In the genomic region with DNA sequence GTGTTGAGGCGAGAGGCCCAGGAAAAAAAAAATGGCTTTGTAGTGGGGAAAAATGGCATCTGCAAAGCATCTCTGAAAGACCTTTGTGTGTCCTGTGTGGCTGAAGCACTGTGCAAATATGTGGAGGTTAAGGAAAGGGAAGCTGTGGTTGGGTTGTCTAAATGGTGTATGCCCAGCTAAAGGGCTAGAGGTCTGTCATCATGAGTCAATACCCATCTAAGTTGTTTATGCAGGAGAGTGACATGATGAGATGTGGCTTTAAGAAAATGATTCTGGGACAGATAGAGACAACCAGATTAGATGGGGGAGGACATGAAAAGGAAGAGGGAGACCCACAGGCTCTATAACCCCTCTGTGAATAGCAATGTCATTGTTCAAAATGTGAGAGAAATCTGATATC, we compare ENCODE assay signal across 18 cellular contexts. TPM values are rescaled to one million over a fixed set of nuclear protein-coding genes. Genes with fewer than 3 reads are reported as not detected.
DNase-seq lines count a peak whose midpoint lies in the region; ATAC-seq and TF ChIP-seq lines count a peak whose summit lies in the region.
"Had no signal": no experiment of that assay in that cellular context is flagged by ENCODE, and none has a peak within 500 bp of the region (broad histone marks: within the 10 kb centered on the region; RNA-seq: fewer than 3 reads in every experiment).

No MANE protein-coding gene starts in this region.

- in situ Hi-C loops in IMR-90 (cut with MboI; ENCODE audit: low sequenced_read_pairs), result no loop called here

- H3K27me3 ChIP-seq in IMR-90 (ENCODE audit: control insufficient read depth, insufficient read depth, low read length) (no peaks in the 10 kb centered on the region), hepatocyte (no peaks in the 10 kb centered on the region)
- H3K27me3 ChIP-seq: ascending aorta had no signal

- no peak overlapping the region for H3K23ac ChIP-seq in IMR-90 (ENCODE audit: low read depth, low read length)

- no peak overlapping the region for H2BK15ac ChIP-seq in IMR-90 (ENCODE audit: low read depth, low read length)

- no TSS peak for BruUV-seq in IMR-90 (replicated peaks; lab: Mats Ljungman, UMichigan)

- no peak overlapping the region for H2BK120ac ChIP-seq in IMR-90 (ENCODE audit: low read depth, low read length)

- TF ChIP-seq POLR2A in IMR-90 (IDR thresholded peaks at IDR 0.05; ENCODE audit: low read depth, low read length), result no peak

- no peak overlapping the region for H3K14ac ChIP-seq in IMR-90 (replicated peaks; ENCODE audit: low read depth, low read length)

- no peaks in the 10 kb centered on the region for H3K79me1 ChIP-seq in IMR-90 (ENCODE audit: low read depth in 1 of 2, low read length in 2 of 2)

- no peak overlapping the region for H2AK9ac ChIP-seq in IMR-90 (replicated peaks; ENCODE audit: low read depth, low read length, poor library complexity)

- no peak overlapping the region for H3K56ac ChIP-seq in IMR-90 (ENCODE audit: extremely low read depth, insufficient read depth, low read length)

- H3K9me1 ChIP-seq in IMR-90 (ENCODE audit: insufficient read depth, low read length), result no peaks in the 10 kb centered on the region

- no peaks in the 10 kb centered on the region for H3K79me2 ChIP-seq in hepatocyte

- H3K4me1 ChIP-seq in IMR-90 (ENCODE audit: control insufficient read depth, insufficient read depth, low read length), result no peaks in the 10 kb centered on the region
- H3K4me1 ChIP-seq in hepatocyte (ENCODE audit: insufficient read depth), result no peaks in the 10 kb centered on the region
- H3K4me1 ChIP-seq: ascending aorta had no signal

- POLR2A ChIA-PET in IMR-90 (lab: Charles Lee; ENCODE audit: unreplicated experiment), result no interaction called here

- peak; percentile 51 for DNase-seq in COLO829 (ENCODE audit: low spot score)
- peak; percentile 2 for DNase-seq in IMR-90
- peak; percentile 57 for DNase-seq in amniotic epithelial cell (ENCODE audit: low read depth)
- peak; percentile 48 for DNase-seq in myocyte (ENCODE audit: low read depth)
- DNase-seq in left ventricle myocardium superior, result no peak
- no peak for DNase-seq in hepatocyte (ENCODE audit: low spot score)
- no peak for DNase-seq in NCI-H2029 (lab: John Stamatoyannopoulos, UW)
- DNase-seq: activated CD8-positive, alpha-beta T cell treated with anti-CD3 and anti-CD28 coated beads for 36 hours; COR-L47; left colon; naive thymus-derived CD8-positive, alpha-beta T cell; NCI-H1105 treated with DMSO at 0.1 percent for 48 hours; NCI-H526 treated with DMSO at 0.1 percent for 48 hours; stimulated activated naive CD4-positive, alpha-beta T cell had no signal

- no peak for TF ChIP-seq RAD21 in IMR-90 (IDR thresholded peaks at IDR 0.05; ENCODE audit: low read length)

- no peak overlapping the region for H4K91ac ChIP-seq in IMR-90 (ENCODE audit: insufficient read depth, low read depth, low read length)

- TF ChIP-seq CTCF in IMR-90 (conservative IDR thresholded peaks at IDR 0.05; ENCODE audit: low read depth, low read length) (no peak), hepatocyte (IDR thresholded peaks at IDR 0.05; ENCODE audit: poor library complexity) (no peak)

- no peaks in the 10 kb centered on the region for H4K20me1 ChIP-seq in IMR-90 (ENCODE audit: insufficient read depth, low read length)
- H4K20me1 ChIP-seq in hepatocyte (ENCODE audit: insufficient read depth, poor library complexity, severe bottlenecking), result no peaks in the 10 kb centered on the region

- no peaks in the 10 kb centered on the region for H3K9me2 ChIP-seq in hepatocyte (replicated peaks; ENCODE audit: insufficient read depth)

- 11% methylated on average over 1 of the region's 1 CpG; no CpG with 5 or more reads in 1 of the 2 experiments for WGBS in IMR-90 (ENCODE audit: extremely low coverage in 2 of 2, insufficient read length in 1 of 2), 2 experiments
- 89% methylated on average over 1 of the region's 1 CpG for WGBS in hepatocyte (ENCODE audit: low lambda C conversion rate, missing lambda C conversion rate)

- CTCF ChIA-PET in IMR-90 (lab: Yijun Ruan, JAX), result no interaction called here

- H3K4me3 ChIP-seq in IMR-90 (ENCODE audit: insufficient read depth, low read depth, low read length) (no peak overlapping the region), hepatocyte (no peak overlapping the region)
- H3K4me3 ChIP-seq: ascending aorta had no signal

- no peak overlapping the region for H3K4ac ChIP-seq in IMR-90 (ENCODE audit: low read depth, low read length)

- no peak overlapping the region for H2BK5ac ChIP-seq in IMR-90 (ENCODE audit: low read depth, low read length, poor library complexity, severe bottlenecking)

- H2BK20ac ChIP-seq in IMR-90 (ENCODE audit: low read depth, low read length), result no peak overlapping the region

- no peak overlapping the region for H4K5ac ChIP-seq in IMR-90 (ENCODE audit: low read depth, low read length)

- H4K8ac ChIP-seq in IMR-90 (ENCODE audit: low read depth in 2 of 2, low read length in 2 of 2), result no peak overlapping the region

- intact Hi-C loops in IMR-90 (cut with micrococcal nuclease), result no loop called here
- intact Hi-C loops in left ventricle myocardium superior (cut with micrococcal nuclease), result no loop called here

- no peak overlapping the region for H2AK5ac ChIP-seq in IMR-90 (ENCODE audit: low read depth, low read length)

- no peak overlapping the region for H3K27ac ChIP-seq in IMR-90 (ENCODE audit: insufficient read depth, low read length)
- H3K27ac ChIP-seq in hepatocyte, result no peak overlapping the region
- H3K27ac ChIP-seq: ascending aorta, RWPE1 had no signal

- H2AFZ ChIP-seq in IMR-90 (replicated peaks; ENCODE audit: low read length, poor library complexity) (no peak overlapping the region), hepatocyte (no peak overlapping the region)

- dilution Hi-C loops in IMR-90 (cut with HindIII; ENCODE audit: low sequenced_read_pairs, unreplicated experiment), result no loop called here

- H3K18ac ChIP-seq in IMR-90 (ENCODE audit: low read depth, low read length), result no peak overlapping the region

- H3K36me3 ChIP-seq in IMR-90 (ENCODE audit: control insufficient read depth, insufficient read depth, low read length) (no peaks in the 10 kb centered on the region), hepatocyte (replicated peaks; ENCODE audit: insufficient read depth, low read depth) (no peaks in the 10 kb centered on the region)
- H3K36me3 ChIP-seq: ascending aorta had no signal

- ATAC-seq in IMR-90 (ENCODE audit: low read depth) (no peak), GM21717 (IDR thresholded peaks at IDR 0.05; ENCODE audit: unreplicated experiment) (no peak), left ventricle myocardium superior (no peak)
- ATAC-seq: activated CD8-positive, alpha-beta T cell treated with anti-CD3 and anti-CD28 coated beads for 36 hours; left colon; naive thymus-derived CD8-positive, alpha-beta T cell had no signal

- H3K4me2 ChIP-seq in IMR-90 (ENCODE audit: low read depth, low read length) (no peak overlapping the region), hepatocyte (no peak overlapping the region)

- no peak overlapping the region for H3K9ac ChIP-seq in IMR-90 (ENCODE audit: low read depth, low read length)

- H3K9me3 ChIP-seq in IMR-90 (ENCODE audit: control insufficient read depth, insufficient read depth, low read length) (no peaks in the 10 kb centered on the region), hepatocyte (ENCODE audit: low read depth) (no peaks in the 10 kb centered on the region)
- H3K9me3 ChIP-seq: ascending aorta had no signal

TF ChIP-seq in IMR-90, 13 proteins besides CTCF, POLR2A, EP300 and RAD21:
- TF ChIP-seq USF2 (IDR thresholded peaks at IDR 0.05; ENCODE audit: low read depth, low read length) (no peak), MXI1 (IDR thresholded peaks at IDR 0.05; ENCODE audit: borderline replicate concordance, low read depth, low read length) (no peak), NFE2L2 (IDR thresholded peaks at IDR 0.05; ENCODE audit: low read depth, low read length) (no peak), FOS (IDR thresholded peaks at IDR 0.05; ENCODE audit: low read depth, low read length) (no peak), MAZ (IDR thresholded peaks at IDR 0.05; ENCODE audit: borderline replicate concordance, low read depth, low read length) (no peak)
- TF ChIP-seq, protein P1, sequence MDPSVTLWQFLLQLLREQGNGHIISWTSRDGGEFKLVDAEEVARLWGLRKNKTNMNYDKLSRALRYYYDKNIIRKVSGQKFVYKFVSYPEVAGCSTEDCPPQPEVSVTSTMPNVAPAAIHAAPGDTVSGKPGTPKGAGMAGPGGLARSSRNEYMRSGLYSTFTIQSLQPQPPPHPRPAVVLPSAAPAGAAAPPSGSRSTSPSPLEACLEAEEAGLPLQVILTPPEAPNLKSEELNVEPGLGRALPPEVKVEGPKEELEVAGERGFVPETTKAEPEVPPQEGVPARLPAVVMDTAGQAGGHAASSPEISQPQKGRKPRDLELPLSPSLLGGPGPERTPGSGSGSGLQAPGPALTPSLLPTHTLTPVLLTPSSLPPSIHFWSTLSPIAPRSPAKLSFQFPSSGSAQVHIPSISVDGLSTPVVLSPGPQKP (IDR thresholded peaks at IDR 0.05; ENCODE audit: borderline replicate concordance, low read depth, low read length), result no peak

RNA-seq across cellular contexts. Expression of gene IQCJ, which starts 13.4 kb away (rescaled TPM):
- total RNA-seq in IMR-90 (2012; rRNA removed), result not detected in 2 replicates
- polyA plus RNA-seq in IMR-90 (2012; rRNA removed), result not detected in 2 replicates
- polyA plus RNA-seq in IMR-90 (2012; cell fraction: cytosol; rRNA removed), result not detected in 2 replicates
- not detected in 2 replicates for polyA plus RNA-seq in IMR-90 (2012; cell fraction: nucleus; rRNA removed; ENCODE audit: low replicate concordance)
- 0.21 and 0.40 TPM in 2 replicates for total RNA-seq in myocyte
- 0.20 TPM for polyA plus RNA-seq in myocyte (2012)
- total RNA-seq in left ventricle myocardium superior, result 0.22 TPM
- not detected in 2 replicates for total RNA-seq in hepatocyte
- not detected in 2 replicates for polyA plus RNA-seq in hepatocyte
- total RNA-seq: activated CD8-positive, alpha-beta T cell treated with anti-CD3 and anti-CD28 coated beads for 36 hours; activated T-helper 2 cell treated with anti-CD3 and anti-CD28 coated beads, Interferon-gamma antibody, Interleukin-2, Interleukin-4, amounts not matched to agents 10 μg/mL and 5 μg/mL and 100 μg/mL, durations not matched to agents 14 hours and 24 hours and 36 hours; ascending aorta; left colon; naive thymus-derived CD8-positive, alpha-beta T cell had no signal
- polyA plus RNA-seq: naive thymus-derived CD8-positive, alpha-beta T cell had no signal

Comparison
In these comparisons a context has a peak if more than half of its experiments do, and no peak if none do; other contexts are left out.
1. DNase-seq: peak in COLO829 (single experiment), IMR-90 (single experiment), amniotic epithelial cell (single experiment) and myocyte (single experiment); none in left ventricle myocardium superior (single experiment), hepatocyte (single experiment) and NCI-H2029 (single experiment).